ENCODE assay signal across 1 cellular context in genomic region chr2:26970244-26970927, GRCh38.
A peak's percentile ranks its signal among the peaks of the same experiment; 100 is the strongest.
TF ChIP-seq lines count a peak whose summit lies in the region.

MAPRE3 (plus strand) TSS chr2:26970637; CDS start chr2:27022219, 51,582 bp downstream.

TF ChIP-seq in HCT116, 20 proteins besides CTCF, POLR2A, EP300 and RAD21 (continued from another document):
- TF ChIP-seq, protein P1, sequence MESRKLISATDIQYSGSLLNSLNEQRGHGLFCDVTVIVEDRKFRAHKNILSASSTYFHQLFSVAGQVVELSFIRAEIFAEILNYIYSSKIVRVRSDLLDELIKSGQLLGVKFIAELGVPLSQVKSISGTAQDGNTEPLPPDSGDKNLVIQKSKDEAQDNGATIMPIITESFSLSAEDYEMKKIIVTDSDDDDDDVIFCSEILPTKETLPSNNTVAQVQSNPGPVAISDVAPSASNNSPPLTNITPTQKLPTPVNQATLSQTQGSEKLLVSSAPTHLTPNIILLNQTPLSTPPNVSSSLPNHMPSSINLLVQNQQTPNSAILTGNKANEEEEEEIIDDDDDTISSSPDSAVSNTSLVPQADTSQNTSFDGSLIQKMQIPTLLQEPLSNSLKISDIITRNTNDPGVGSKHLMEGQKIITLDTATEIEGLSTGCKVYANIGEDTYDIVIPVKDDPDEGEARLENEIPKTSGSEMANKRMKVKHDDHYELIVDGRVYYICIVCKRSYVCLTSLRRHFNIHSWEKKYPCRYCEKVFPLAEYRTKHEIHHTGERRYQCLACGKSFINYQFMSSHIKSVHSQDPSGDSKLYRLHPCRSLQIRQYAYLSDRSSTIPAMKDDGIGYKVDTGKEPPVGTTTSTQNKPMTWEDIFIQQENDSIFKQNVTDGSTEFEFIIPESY (IDR thresholded peaks at IDR 0.05; ENCODE audit: extremely low read depth, insufficient replicate concordance, low read length): no peak
- no peak for TF ChIP-seq CEBPB (IDR thresholded peaks at IDR 0.05; ENCODE audit: low read depth)
- TF ChIP-seq POLR2AphosphoS5 (IDR thresholded peaks at IDR 0.05; ENCODE audit: low read depth, low read length): peak; percentile 15; the same call in 1 of the 2 replicates
- TF ChIP-seq SP1 (IDR thresholded peaks at IDR 0.05; ENCODE audit: low read depth): no peak
- peak; percentile 16; the same call in 1 of the 2 replicates for TF ChIP-seq ZFX (IDR thresholded peaks at IDR 0.05)
